Comparison of ENCODE assay signal across 14 cellular contexts in the genomic region with DNA sequence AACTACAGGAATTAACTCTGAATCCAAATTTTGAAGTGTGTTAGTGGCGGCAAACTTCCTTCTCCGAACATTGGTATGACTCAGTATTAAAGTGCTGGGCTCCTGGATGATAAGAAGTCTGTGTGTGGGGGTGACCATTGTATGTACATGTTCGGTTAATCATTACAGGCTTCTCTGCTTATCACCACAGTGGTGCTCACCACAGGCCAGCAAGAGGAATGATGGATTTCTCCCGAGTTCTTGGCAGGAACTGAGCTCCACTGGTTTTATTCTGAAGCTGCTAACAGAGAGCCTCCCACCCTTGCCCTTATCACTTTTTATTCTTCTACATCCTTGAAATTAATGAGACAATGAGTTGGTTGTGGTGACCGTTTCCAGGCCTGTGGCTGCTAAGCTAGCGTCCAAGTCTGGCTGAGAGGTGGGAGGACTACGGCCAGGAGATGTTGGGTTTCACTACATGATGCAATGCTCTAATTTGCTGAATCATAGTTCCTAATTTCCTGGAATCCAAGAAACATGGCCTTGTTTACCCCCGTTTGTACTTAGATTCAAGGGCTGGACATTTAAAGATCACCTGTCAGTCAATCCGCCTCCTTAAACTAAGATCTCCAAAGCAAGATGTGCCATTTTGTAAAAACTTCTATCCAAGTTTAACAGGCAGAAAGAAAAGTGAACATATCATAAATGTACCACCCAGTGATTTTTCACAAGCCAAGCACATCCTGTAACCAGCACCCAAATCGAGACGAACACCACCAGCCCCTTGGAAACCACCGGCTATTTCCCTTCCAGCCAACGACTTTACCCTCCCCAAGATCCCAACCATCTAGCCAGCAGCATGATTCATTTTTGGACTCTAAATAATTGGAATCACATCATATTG.
DNase-seq lines count a peak whose midpoint lies in the region; ATAC-seq and TF ChIP-seq lines count a peak whose summit lies in the region.
"Had no signal": no experiment of that assay in that cellular context is flagged by ENCODE, and none has a peak within 500 bp of the region (broad histone marks: within the 10 kb centered on the region; RNA-seq: fewer than 3 reads in every experiment).

No MANE protein-coding gene starts in this region.

- H3K4me3 ChIP-seq in left ventricle myocardium inferior (no peak overlapping the region), gastrocnemius medialis (no peak overlapping the region)
- H3K4me3 ChIP-seq: SJSA1 had no signal

- ATAC-seq in gastrocnemius medialis (peak; percentile 39 to 50), HG03378 (IDR thresholded peaks at IDR 0.05; ENCODE audit: unreplicated experiment) (no peak), GM21619 (IDR thresholded peaks at IDR 0.05; ENCODE audit: unreplicated experiment) (no peak)

- TF ChIP-seq CTCF in left ventricle myocardium inferior (IDR thresholded peaks at IDR 0.05; ENCODE audit: borderline replicate concordance) (no peak), gastrocnemius medialis (IDR thresholded peaks at IDR 0.05 in 4 of 5, conservative IDR thresholded peaks at IDR 0.05 in 1 of 5) (no peak)

- intact Hi-C loops in left ventricle myocardium inferior (cut with micrococcal nuclease), result no loop called here
- intact Hi-C loops in gastrocnemius medialis (cut with DNase I; ENCODE audit: low total_unique reads), result no loop called here

- in situ Hi-C loops in gastrocnemius medialis (cut with MboI; ENCODE audit: low sequenced_read_pairs in 4 of 4), result no loop called here

- H3K27ac ChIP-seq in left ventricle myocardium inferior (replicated peaks) (peak overlapping the region; percentile 27), gastrocnemius medialis (no peak overlapping the region)
- H3K27ac ChIP-seq: SJSA1 had no signal

- H3K36me3 ChIP-seq in left ventricle myocardium inferior, result no peaks in the 10 kb centered on the region
- no peaks in the 10 kb centered on the region for H3K36me3 ChIP-seq in gastrocnemius medialis
- H3K36me3 ChIP-seq: SJSA1 had no signal

- H3K27me3 ChIP-seq in left ventricle myocardium inferior (ENCODE audit: low read depth), result peaks cover 41% of the 10 kb centered on the region
- no peaks in the 10 kb centered on the region for H3K27me3 ChIP-seq in gastrocnemius medialis
- H3K27me3 ChIP-seq: SJSA1 had no signal

- H3K9me3 ChIP-seq in left ventricle myocardium inferior (replicated peaks), result no peaks in the 10 kb centered on the region
- no peaks in the 10 kb centered on the region for H3K9me3 ChIP-seq in gastrocnemius medialis

- TF ChIP-seq POLR2A in gastrocnemius medialis (IDR thresholded peaks at IDR 0.05), result no peak

- H3K4me1 ChIP-seq in left ventricle myocardium inferior (no peaks in the 10 kb centered on the region), gastrocnemius medialis (peaks cover 0 to 5% of the 10 kb centered on the region in 2 donors)

- DNase-seq in GF-D8 (lab: John Stamatoyannopoulos, UW), result peak; percentile 16
- peak; percentile 71 for DNase-seq in UCSD-AML1 (lab: John Stamatoyannopoulos, UW; ENCODE audit: unreplicated experiment)
- peak; percentile 24 for DNase-seq in left ventricle myocardium inferior
- DNase-seq in gastrocnemius medialis, result no peak
- DNase-seq in NCI-H1930 (lab: John Stamatoyannopoulos, UW), result no peak
- DNase-seq in activated naive CD4-positive, alpha-beta T cell treated with anti-CD3 and anti-CD28 coated beads, Interleukin-2, amount 50 U/mL, for 16 hours, result no peak
- DNase-seq: DMS153; H7; NCI-H1694; stimulated activated CD4-positive, alpha-beta T cell treated with anti-CD3 and anti-CD28 coated beads, Interleukin-4, amount 100 ng/mL, for 1 hour; trophoblast cell had no signal

Comparison
In these comparisons a context has a peak if more than half of its experiments do, and no peak if none do; other contexts are left out.
1. DNase-seq: peak in GF-D8 (single experiment), UCSD-AML1 (single experiment) and left ventricle myocardium inferior (single experiment); none in gastrocnemius medialis (0 of 2), NCI-H1930 (0 of 2) and activated naive CD4-positive, alpha-beta T cell treated with anti-CD3 and anti-CD28 coated beads, Interleukin-2, amount 50 U/mL, for 16 hours (single experiment).
2. ATAC-seq: peak in gastrocnemius medialis (2 of 2); none in HG03378 (single experiment) and GM21619 (single experiment).